Comparison of ENCODE assay signal across 15 cellular contexts in the genomic region with DNA sequence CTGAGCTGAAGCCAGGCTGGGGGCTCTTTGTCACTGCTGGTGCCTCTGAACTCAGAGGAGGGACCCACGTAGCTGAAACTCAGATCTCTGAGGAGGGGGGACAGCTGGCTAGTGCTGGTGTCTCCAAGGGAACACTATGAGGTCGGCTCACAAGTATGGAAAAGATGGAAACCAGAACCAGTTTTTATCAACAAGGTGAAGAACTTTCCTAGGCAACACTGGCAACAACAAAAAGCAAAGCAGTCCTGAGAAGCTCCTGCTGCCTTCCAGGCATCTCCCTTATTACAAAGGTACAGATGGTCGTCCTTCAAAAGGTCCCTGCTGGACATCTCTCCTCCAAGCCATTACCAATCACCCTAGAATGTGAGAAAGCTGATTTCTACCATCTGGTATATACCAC.
"Had no signal": no experiment of that assay in that cellular context is flagged by ENCODE, and none has a peak within 500 bp of the region (broad histone marks: within the 10 kb centered on the region; RNA-seq: fewer than 3 reads in every experiment).

No MANE protein-coding gene starts in this region.

- H3K27me3 ChIP-seq: upper lobe of right lung had no signal

- H3K36me3 Mint-ChIP-seq: immature natural killer cell had no signal

- H3K27ac ChIP-seq: SJCRH30, upper lobe of right lung had no signal

- DNase-seq: activated CD4-positive, alpha-beta T cell treated with anti-CD3 and anti-CD28 coated beads for 48 hours; activated CD8-positive, alpha-beta memory T cell treated with anti-CD3 and anti-CD28 coated beads for 24 hours; activated naive CD4-positive, alpha-beta T cell treated with anti-CD3 and anti-CD28 coated beads for 36 hours; central memory CD4-positive, alpha-beta T cell; effector memory CD8-positive, alpha-beta T cell; erythroblast; immature natural killer cell; left cardiac atrium; mammary epithelial cell; SJCRH30; small intestine; T1000; upper lobe of right lung had no signal

- H3K9me3 Mint-ChIP-seq: activated naive CD4-positive, alpha-beta T cell treated with anti-CD3 and anti-CD28 coated beads for 36 hours; activated T-helper 17 cell treated with anti-CD3 and anti-CD28 coated beads, Interleukin-2, amount 50 U/mL, for 72 hours; dendritic cell treated with granulocyte-macrophage colony-stimulating factor and Interleukin-4, amounts not matched to agents 40 ng/mL and 50 ng/mL, for 4 days; effector memory CD8-positive, alpha-beta T cell; immature natural killer cell had no signal

- H3K4me1 Mint-ChIP-seq: activated T-helper 17 cell treated with anti-CD3 and anti-CD28 coated beads, Interleukin-2, amount 50 U/mL, for 72 hours; immature natural killer cell had no signal

- H3K4me1 ChIP-seq: SJCRH30, upper lobe of right lung had no signal

- H3K27ac Mint-ChIP-seq: activated naive CD4-positive, alpha-beta T cell treated with anti-CD3 and anti-CD28 coated beads for 36 hours; activated T-helper 17 cell treated with anti-CD3 and anti-CD28 coated beads, Interleukin-2, amount 50 U/mL, for 72 hours; dendritic cell treated with granulocyte-macrophage colony-stimulating factor and Interleukin-4, amounts not matched to agents 40 ng/mL and 50 ng/mL, for 4 days; effector memory CD8-positive, alpha-beta T cell; immature natural killer cell had no signal

- H3K27me3 Mint-ChIP-seq: dendritic cell treated with granulocyte-macrophage colony-stimulating factor and Interleukin-4, amounts not matched to agents 40 ng/mL and 50 ng/mL, for 4 days had no signal

- ATAC-seq: activated T-helper 17 cell treated with anti-CD3 and anti-CD28 coated beads, Interleukin-2, amount 50 U/mL, for 72 hours; effector memory CD8-positive, alpha-beta T cell; upper lobe of right lung had no signal

- H3K4me3 Mint-ChIP-seq: activated naive CD4-positive, alpha-beta T cell treated with anti-CD3 and anti-CD28 coated beads for 36 hours; activated T-helper 17 cell treated with anti-CD3 and anti-CD28 coated beads, Interleukin-2, amount 50 U/mL, for 72 hours; dendritic cell treated with granulocyte-macrophage colony-stimulating factor and Interleukin-4, amounts not matched to agents 40 ng/mL and 50 ng/mL, for 4 days; effector memory CD8-positive, alpha-beta T cell; immature natural killer cell had no signal

- H3K36me3 ChIP-seq: SJCRH30, upper lobe of right lung had no signal

- H3K4me3 ChIP-seq: SJCRH30, upper lobe of right lung had no signal

- H3K9me3 ChIP-seq: SJCRH30, upper lobe of right lung had no signal
